ENCODE assay signal across 14 cellular contexts in genomic region chr7:134834689-134835462, GRCh38. TPM values are rescaled to one million over a fixed set of nuclear protein-coding genes. Genes with fewer than 3 reads are reported as not detected.
DNase-seq lines count a peak whose midpoint lies in the region; ATAC-seq, FAIRE-seq and TF ChIP-seq lines count a peak whose summit lies in the region.
"Had no signal": no experiment of that assay in that cellular context is flagged by ENCODE, and none has a peak within 500 bp of the region (broad histone marks: within the 10 kb centered on the region; RNA-seq: fewer than 3 reads in every experiment).

No MANE protein-coding gene starts in this region.

- H3K4me1 Mint-ChIP-seq in type B pancreatic cell (ENCODE audit: unreplicated experiment): peaks cover 8% of the 10 kb centered on the region

- no peaks in the 10 kb centered on the region for H3K36me3 ChIP-seq in esophagus (ENCODE audit: control insufficient read depth in 2 of 2, insufficient read depth in 2 of 2, low read length in 1 of 2)
- H3K36me3 ChIP-seq in mesodermal cell (ENCODE audit: control insufficient read depth, insufficient read depth, low read length): peaks cover 49% of the 10 kb centered on the region
- H3K36me3 ChIP-seq: pancreas, upper lobe of left lung had no signal

- 64 to 71% methylated on average over 3 of the region's 3 CpGs for WGBS in esophagus, 2 donors
- WGBS in mesodermal cell (ENCODE audit: insufficient coverage in 2 of 2), 2 experiments: 78 to 79% methylated on average over 2 of the region's 3 CpGs

- peak overlapping the region; percentile 72 for H3K27ac Mint-ChIP-seq in type B pancreatic cell
- H3K27ac Mint-ChIP-seq: IgD-negative memory B cell had no signal

- H3K9me3 Mint-ChIP-seq in type B pancreatic cell: no peaks in the 10 kb centered on the region
- H3K9me3 Mint-ChIP-seq: IgD-negative memory B cell had no signal

- FAIRE-seq in H54 (lab: Jason Lieb, UNC): no peak
- FAIRE-seq: pancreas, RCC 7860 had no signal

- H3K4me1 ChIP-seq in esophagus (ENCODE audit: control insufficient read depth in 2 of 2, insufficient read depth in 2 of 2, low read length in 1 of 2): no peaks in the 10 kb centered on the region
- H3K4me1 ChIP-seq in mesodermal cell (ENCODE audit: control insufficient read depth, insufficient read depth, low read length, poor library complexity, severe bottlenecking): peaks cover 41% of the 10 kb centered on the region
- H3K4me1 ChIP-seq: pancreas had no signal

- H3K4me3 ChIP-seq in esophagus (ENCODE audit: low read depth in 1 of 2, low read length in 2 of 2) (no peak overlapping the region), mesodermal cell (ENCODE audit: extremely low read depth, insufficient read depth, low read length, poor library complexity, severe bottlenecking) (no peak overlapping the region)
- H3K4me3 ChIP-seq: pancreas, upper lobe of left lung had no signal

- ATAC-seq in GM21381 (IDR thresholded peaks at IDR 0.05; ENCODE audit: unreplicated experiment): no peak
- ATAC-seq: pancreas had no signal

- H3K4me3 Mint-ChIP-seq in type B pancreatic cell: peak overlapping the region; percentile 8
- H3K4me3 Mint-ChIP-seq: IgD-negative memory B cell had no signal

- H3K9me3 ChIP-seq in esophagus (ENCODE audit: control insufficient read depth in 2 of 2, insufficient read depth in 1 of 2, low read depth in 1 of 2, low read length in 1 of 2): no peaks in the 10 kb centered on the region
- no peaks in the 10 kb centered on the region for H3K9me3 ChIP-seq in mesodermal cell (ENCODE audit: control insufficient read depth, low read length)
- H3K9me3 ChIP-seq: pancreas, upper lobe of left lung had no signal

- TF ChIP-seq POLR2A in H54 (IDR thresholded peaks at IDR 0.05; ENCODE audit: low read depth, low read length): no peak

- no peaks in the 10 kb centered on the region for H3K27me3 Mint-ChIP-seq in type B pancreatic cell

- no peaks in the 10 kb centered on the region for H3K27me3 ChIP-seq in esophagus (ENCODE audit: control insufficient read depth in 1 of 2, insufficient read depth in 2 of 2, low read length in 2 of 2)
- H3K27me3 ChIP-seq: pancreas, upper lobe of left lung had no signal

- DNase-seq in SW480 (ENCODE audit: low spot score) (peak; percentile 1), type B pancreatic cell (ENCODE audit: extremely low spot score, unreplicated experiment) (no peak), H54 (ENCODE audit: insufficient read length, low spot score) (no peak), SW 1271 (lab: John Stamatoyannopoulos, UW) (no peak), MV-4-11 (lab: John Stamatoyannopoulos, UW) (no peak)
- DNase-seq: DND-41, NCI-H2171 treated with DMSO at 0.1 percent for 48 hours, pancreas, upper lobe of left lung had no signal

- TF ChIP-seq CTCF in type B pancreatic cell (conservative IDR thresholded peaks at IDR 0.05): no peak

- H3K36me3 Mint-ChIP-seq in type B pancreatic cell: peaks cover 10% of the 10 kb centered on the region

- H3K27ac ChIP-seq in esophagus (ENCODE audit: low read depth in 2 of 2, low read length in 1 of 2) (peak overlapping the region; percentile 8 to 59), mesodermal cell (ENCODE audit: low read depth, low read length, severe bottlenecking) (peak overlapping the region; percentile 99)
- H3K27ac ChIP-seq: pancreas had no signal

RNA-seq across cellular contexts. Expression of gene CALD1, which starts 55.4 kb away (rescaled TPM):
- polyA plus RNA-seq in esophagus: 100 to 1,000 TPM in 1 of 2 donors, 10 to 100 TPM in 1; 93.4 to 128 TPM
- polyA plus RNA-seq in mesodermal cell (2013, experiment 1 of 2): 467 TPM
- polyA plus RNA-seq in mesodermal cell (2013, experiment 2 of 2): 520 TPM
- total RNA-seq in type B pancreatic cell (ENCODE audit: low replicate concordance): 169 and 218 TPM in 2 replicates
